ENCODE assay signal across 26 cellular contexts in the genomic region with DNA sequence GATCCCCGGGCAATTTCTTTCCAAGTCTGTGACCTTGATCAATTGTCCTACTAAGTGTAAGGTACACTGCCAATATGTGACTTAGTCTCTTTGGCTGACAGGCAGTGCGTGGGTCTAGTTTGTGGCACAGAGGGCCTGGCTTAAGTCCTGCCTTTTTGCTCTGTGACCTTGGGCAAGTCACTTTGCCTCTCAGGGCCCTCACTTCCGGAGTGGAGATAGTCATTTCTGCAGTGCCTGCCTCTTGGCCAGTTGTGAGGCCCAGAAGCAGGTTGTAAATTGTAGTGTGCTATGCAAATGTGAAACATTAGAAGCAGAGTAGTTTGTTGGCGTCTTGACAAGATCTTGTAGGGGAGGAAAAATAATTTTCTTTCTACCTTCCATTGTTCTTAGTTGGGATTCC. TPM values are rescaled to one million over a fixed set of nuclear protein-coding genes. Genes with fewer than 3 reads are reported as not detected.
DNase-seq lines count a peak whose midpoint lies in the region; ATAC-seq, FAIRE-seq and TF ChIP-seq lines count a peak whose summit lies in the region.
"Had no signal": no experiment of that assay in that cellular context is flagged by ENCODE, and none has a peak within 500 bp of the region (broad histone marks: within the 10 kb centered on the region; RNA-seq: fewer than 3 reads in every experiment).

No MANE protein-coding gene starts in this region.

- TF ChIP-seq RAD21 in H1 (IDR thresholded peaks at IDR 0.05 in 1 of 2, conservative IDR thresholded peaks at IDR 0.05 in 1 of 2; ENCODE audit: low read depth in 2 of 2, low read length in 2 of 2) = no peak

- H2AK5ac ChIP-seq in H1 (ENCODE audit: low read depth, low read length) = peak overlapping the region; percentile 61; the same call in 1 of the 2 replicates

- H3K4me1 ChIP-seq in H1 (replicated peaks in 1 of 4; ENCODE audit: control insufficient read depth in 3 of 4, insufficient read depth in 4 of 4, low read length in 3 of 4) = peaks cover 0 to 26% (median 11%) of the 10 kb centered on the region in 4 experiments; a peak in 5 of 7 replicates
- H3K4me1 ChIP-seq: prostate gland, SJCRH30, transverse colon had no signal

- no peak overlapping the region for H4K8ac ChIP-seq in H1 (ENCODE audit: extremely low read depth, insufficient read depth, low read length)

- no peaks in the 10 kb centered on the region for H3K27me3 ChIP-seq in H1 (replicated peaks in 1 of 4; ENCODE audit: control insufficient read depth in 3 of 4, extremely low read depth in 1 of 4, insufficient read depth in 3 of 4, low read length in 3 of 4)
- H3K27me3 ChIP-seq: SJCRH30, transverse colon had no signal

- no peaks in the 10 kb centered on the region for H3K36me3 ChIP-seq in H1 (ENCODE audit: control insufficient read depth in 2 of 4, insufficient read depth in 4 of 4, low read length in 3 of 4)
- H3K36me3 ChIP-seq: prostate gland, SJCRH30, transverse colon had no signal

- H3K4me3 ChIP-seq in GM12865 (ENCODE audit: low read depth, low read length) (no peak overlapping the region), H1 (ENCODE audit: extremely low read depth in 1 of 4, insufficient read depth in 2 of 4, low read depth in 3 of 4, low read length in 4 of 4) (no peak overlapping the region)
- H3K4me3 ChIP-seq: dorsolateral prefrontal cortex, prostate gland, SJCRH30, transverse colon had no signal

- peak overlapping the region; percentile 60; the same call in 1 of the 2 replicates for H2BK12ac ChIP-seq in H1 (ENCODE audit: low read depth, low read length)

- H2BK120ac ChIP-seq in H1 (replicated peaks; ENCODE audit: low read depth, low read length) = no peak overlapping the region

- H3K4ac ChIP-seq in H1 (replicated peaks; ENCODE audit: insufficient read length, low read depth, low read length) = no peak overlapping the region

- H3K23me2 ChIP-seq in H1 (ENCODE audit: low read depth, low read length) = no peaks in the 10 kb centered on the region

- no peak overlapping the region for H2AFZ ChIP-seq in H1 (ENCODE audit: low read length)

- no peak overlapping the region for H3K14ac ChIP-seq in H1 (ENCODE audit: insufficient read length)

- no peak overlapping the region for H3K18ac ChIP-seq in H1 (ENCODE audit: extremely low read depth, low read length)

- no peak for TF ChIP-seq POLR2A in H1 (IDR thresholded peaks at IDR 0.05; ENCODE audit: control extremely low read depth in 1 of 2, low read depth in 2 of 2, low read length in 2 of 2)

- peak; percentile 54 for DNase-seq in GM12865 (ENCODE audit: low read depth)
- peak in 1 of 2 experiments; percentile 34 for DNase-seq in H1 (ENCODE audit: low read depth in 1 of 2, low spot score in 2 of 2)
- DNase-seq in putamen (ENCODE audit: low spot score) = no peak
- DNase-seq in C1 segment of cervical spinal cord (lab: John Stamatoyannopoulos, UW) = no peak
- DNase-seq: activated CD4-positive, alpha-beta memory T cell treated with anti-CD3 and anti-CD28 coated beads for 36 hours; activated effector memory CD4-positive, alpha-beta T cell treated with Interleukin-2 at 50 U/mL for 16 hours; cerebellar nuclear complex; dorsolateral prefrontal cortex; HFFc6; left colon; naive B cell; NCI-H1092; NCI-H187 treated with DMSO at 0.1 percent for 48 hours; NCI-H345; NK-92 treated with Interleukin-12 subunit alpha and Interleukin-12 subunit beta, amount 100 ng/mL, for 24 hours; SJCRH30; T-cell; transverse colon had no signal

- TF ChIP-seq EP300 in H1 (IDR thresholded peaks at IDR 0.05; ENCODE audit: borderline replicate concordance in 1 of 2, low read depth in 2 of 2, low read length in 2 of 2) = no peak

- CTCF ChIA-PET in H1 (lab: Charles Lee; ENCODE audit: partially characterized antibody) = no interaction called here

- POLR2A ChIA-PET in H1 (lab: Charles Lee; ENCODE audit: partially characterized antibody) = no interaction called here

- H4K20me1 ChIP-seq in H1 (replicated peaks in 1 of 2; ENCODE audit: control insufficient read depth in 1 of 2, insufficient read depth in 2 of 2, low read length in 2 of 2) = no peaks in the 10 kb centered on the region

- H4K5ac ChIP-seq in H1 (ENCODE audit: insufficient read length, low read depth, low read length) = no peak overlapping the region

- no peak for FAIRE-seq in H1 (lab: Jason Lieb, UNC)
- FAIRE-seq: D721Med, endothelial cell of umbilical vein had no signal

- H3K23ac ChIP-seq in H1 (ENCODE audit: insufficient read length) = no peak overlapping the region

- H3K79me1 ChIP-seq in H1 (ENCODE audit: low read depth, low read length) = no peaks in the 10 kb centered on the region

- H2BK5ac ChIP-seq in H1 (ENCODE audit: low read depth, low read length) = no peak overlapping the region

- peak overlapping the region; percentile 31 for H4K91ac ChIP-seq in H1 (replicated peaks; ENCODE audit: insufficient read length, low read length)

- 0 out of 2 replicates have a peak overlapping the region, but pooled peaks have one; percentile 9 for H2BK20ac ChIP-seq in H1 (ENCODE audit: low read length)

- no peaks in the 10 kb centered on the region for H3K9me3 ChIP-seq in H1 (ENCODE audit: insufficient read depth in 2 of 2, low read depth in 1 of 2, low read length in 1 of 2)
- H3K9me3 ChIP-seq: prostate gland, SJCRH30, transverse colon had no signal

- H3K79me2 ChIP-seq in H1 (ENCODE audit: control insufficient read depth in 1 of 2, insufficient read depth in 2 of 2, low read length in 2 of 2) = no peaks in the 10 kb centered on the region

- no peak overlapping the region for H2BK15ac ChIP-seq in H1 (ENCODE audit: low read length)

- ATAC-seq in GM19351 (IDR thresholded peaks at IDR 0.05; ENCODE audit: unreplicated experiment) (peak; percentile 81), HG03520 (IDR thresholded peaks at IDR 0.05; ENCODE audit: unreplicated experiment) (peak; percentile 67), HG03469 (IDR thresholded peaks at IDR 0.05; ENCODE audit: unreplicated experiment) (no peak), GM19324 (IDR thresholded peaks at IDR 0.05; ENCODE audit: low FRiP score, unreplicated experiment) (no peak)
- ATAC-seq: left colon, T-cell had no signal

- 84% methylated on average over 4 of the region's 4 CpGs; no CpG with 5 or more reads in 1 of the 2 experiments for WGBS in H1 (ENCODE audit: extremely low coverage in 1 of 2, insufficient coverage in 1 of 2, insufficient read length in 1 of 2, insufficient replicate concordance in 2 of 2, low coverage in 1 of 2, low lambda C conversion rate in 2 of 2, missing lambda C conversion rate in 1 of 2), 2 experiments

- no peak overlapping the region for H3K4me2 ChIP-seq in H1 (ENCODE audit: insufficient read depth in 1 of 2, low read depth in 2 of 2, low read length in 2 of 2)

- no peak overlapping the region for H3K56ac ChIP-seq in H1 (replicated peaks; ENCODE audit: insufficient read length, low read depth, low read length)

- no peak for TF ChIP-seq CTCF in GM12865 (IDR thresholded peaks at IDR 0.05; ENCODE audit: insufficient read depth, low read depth, low read length, missing control alignments)
- no peak for TF ChIP-seq CTCF in H1 (IDR thresholded peaks at IDR 0.05; ENCODE audit: control extremely low read depth in 1 of 3, insufficient read depth in 1 of 3, low read depth in 1 of 3, low read length in 3 of 3)

- H3K9ac ChIP-seq in H1 (replicated peaks in 1 of 4; ENCODE audit: extremely low read depth in 1 of 4, low read depth in 3 of 4, low read length in 3 of 4) = no peak overlapping the region

- H3K27ac ChIP-seq in H1 (ENCODE audit: low read depth, low read length) = no peak overlapping the region
- H3K27ac ChIP-seq: dorsolateral prefrontal cortex, prostate gland, SJCRH30, transverse colon had no signal

TF ChIP-seq in H1, 55 proteins besides CTCF, POLR2A, EP300 and RAD21:
- 0 out of 2 replicates have a peak, but pooled peaks have one; percentile 35 for TF ChIP-seq KDM1A (IDR thresholded peaks at IDR 0.05; ENCODE audit: borderline replicate concordance, low read length)
- TF ChIP-seq CBX5 (IDR thresholded peaks at IDR 0.05; ENCODE audit: low read depth, low read length) = no peak

RNA-seq across cellular contexts. Expression of a gene that starts 39.0 kb away (rescaled TPM):
- 0.08 and 0.15 TPM in 2 replicates for total RNA-seq in H1 (2021; fragmentation: NEBNext Ultra II Directional; extraction: Animal tissue kit (Norgen Biotek cat#: 25700))
- polyA plus RNA-seq in H1 (2011; rRNA removed) = 0.02 TPM in 2 replicates
- 0.01 TPM for polyA plus RNA-seq in H1 (2011; cell fraction: cytosol; rRNA removed)
- 0.04 TPM for polyA plus RNA-seq in H1 (2011; cell fraction: nucleus; rRNA removed)
- 0.04 to 0.18 TPM (median 0.08 TPM) in 3 of 4 replicates, not detected in the other for polyA plus RNA-seq in H1 (2012, experiment 1 of 2)
- not detected for polyA plus RNA-seq in H1 (2012, experiment 2 of 2)
- 0.04 TPM for polyA plus RNA-seq in H1 (2013, experiment 1 of 2)
- polyA plus RNA-seq in H1 (2013, experiment 2 of 2) = not detected
- polyA minus RNA-seq in H1 (2011; rRNA and poly(A)+ RNA removed) = 0.03 and 0.12 TPM in 2 replicates
- not detected for polyA minus RNA-seq in H1 (2011; cell fraction: cytosol; rRNA and poly(A)+ RNA removed)
- not detected for polyA minus RNA-seq in H1 (2011; cell fraction: nucleus; rRNA and poly(A)+ RNA removed)
- total RNA-seq: left colon, T-cell, transverse colon had no signal
- polyA plus RNA-seq: CD14-positive monocyte, endothelial cell of umbilical vein had no signal

Comparison
In these comparisons a context has a peak if more than half of its experiments do, and no peak if none do; other contexts are left out.
1. ATAC-seq: peak in GM19351 (single experiment) and HG03520 (single experiment); none in HG03469 (single experiment) and GM19324 (single experiment).